In genomic region chr18:59129964-59130703, GRCh38 we compare ENCODE assay signal across 19 cellular contexts.
"Had no signal": no experiment of that assay in that cellular context is flagged by ENCODE, and none has a peak within 500 bp of the region (broad histone marks: within the 10 kb centered on the region; RNA-seq: fewer than 3 reads in every experiment).

No MANE protein-coding gene starts in this region.

- H3K79me2 ChIP-seq: hepatocyte had no signal

- H3K4me3 Mint-ChIP-seq: endodermal cell, mesothelial cell of epicardium had no signal

- H3K4me2 ChIP-seq: hepatocyte had no signal

- H3K36me3 ChIP-seq: esophagus muscularis mucosa, gastroesophageal sphincter, heart left ventricle, left lung, lower lobe of right lung had no signal

- H3K9me3 Mint-ChIP-seq: endodermal cell, mesothelial cell of epicardium had no signal

- H3K36me3 Mint-ChIP-seq: mesothelial cell of epicardium had no signal

- H3K4me1 Mint-ChIP-seq: endodermal cell, mesothelial cell of epicardium had no signal

- H3K27ac ChIP-seq: coronary artery, dorsolateral prefrontal cortex, esophagus muscularis mucosa, foreskin keratinocyte, gastroesophageal sphincter, heart left ventricle, hepatocyte, left lung, lower lobe of right lung had no signal

- DNase-seq: dermis blood vessel endothelial cell; dorsolateral prefrontal cortex; effector CD4-positive, alpha-beta T cell; effector memory CD4-positive, alpha-beta T cell; endodermal cell; foreskin keratinocyte; heart left ventricle; hypothalamus; left cardiac atrium; left lung; left ventricle myocardium superior; lower lobe of right lung; mesenchymal stem cell; mucosa of descending colon had no signal

- H3K4me1 ChIP-seq: esophagus muscularis mucosa, foreskin keratinocyte, gastroesophageal sphincter, heart left ventricle, left lung, lower lobe of right lung had no signal

- H3K27ac Mint-ChIP-seq: endodermal cell, mesothelial cell of epicardium had no signal

- H3K4me3 ChIP-seq: coronary artery, dorsolateral prefrontal cortex, esophagus muscularis mucosa, gastroesophageal sphincter, heart left ventricle, hepatocyte, left lung, lower lobe of right lung, mucosa of descending colon had no signal

- H3K9me3 ChIP-seq: esophagus muscularis mucosa, gastroesophageal sphincter, heart left ventricle, left lung, lower lobe of right lung, mucosa of descending colon had no signal

- H2AFZ ChIP-seq: hepatocyte had no signal

- ATAC-seq: foreskin keratinocyte, gastroesophageal sphincter, heart left ventricle, left cardiac atrium, left lung, left ventricle myocardium superior, lower lobe of right lung, mucosa of descending colon had no signal
